ENCODE assay signal across 1 cellular context in genomic region chr2:1613731-1614354, GRCh38.
TF ChIP-seq lines count a peak whose summit lies in the region.

No MANE protein-coding gene starts in this region.

TF ChIP-seq in SK-N-SH treated with all-trans-retinoic acid at 6 μM for 48 hours, 23 proteins besides CTCF, POLR2A, EP300 and RAD21 (continued from another document):
- no peak for TF ChIP-seq POU6F1 (CRISPR knock-in tag; IDR thresholded peaks at IDR 0.05; ENCODE audit: borderline replicate concordance, low read depth)
- no peak for TF ChIP-seq PPARA (CRISPR knock-in tag; IDR thresholded peaks at IDR 0.05; ENCODE audit: borderline replicate concordance)
- no peak for TF ChIP-seq TOX (CRISPR knock-in tag; IDR thresholded peaks at IDR 0.05; ENCODE audit: borderline replicate concordance)
